ENCODE assay signal across 11 cellular contexts in the genomic region with DNA sequence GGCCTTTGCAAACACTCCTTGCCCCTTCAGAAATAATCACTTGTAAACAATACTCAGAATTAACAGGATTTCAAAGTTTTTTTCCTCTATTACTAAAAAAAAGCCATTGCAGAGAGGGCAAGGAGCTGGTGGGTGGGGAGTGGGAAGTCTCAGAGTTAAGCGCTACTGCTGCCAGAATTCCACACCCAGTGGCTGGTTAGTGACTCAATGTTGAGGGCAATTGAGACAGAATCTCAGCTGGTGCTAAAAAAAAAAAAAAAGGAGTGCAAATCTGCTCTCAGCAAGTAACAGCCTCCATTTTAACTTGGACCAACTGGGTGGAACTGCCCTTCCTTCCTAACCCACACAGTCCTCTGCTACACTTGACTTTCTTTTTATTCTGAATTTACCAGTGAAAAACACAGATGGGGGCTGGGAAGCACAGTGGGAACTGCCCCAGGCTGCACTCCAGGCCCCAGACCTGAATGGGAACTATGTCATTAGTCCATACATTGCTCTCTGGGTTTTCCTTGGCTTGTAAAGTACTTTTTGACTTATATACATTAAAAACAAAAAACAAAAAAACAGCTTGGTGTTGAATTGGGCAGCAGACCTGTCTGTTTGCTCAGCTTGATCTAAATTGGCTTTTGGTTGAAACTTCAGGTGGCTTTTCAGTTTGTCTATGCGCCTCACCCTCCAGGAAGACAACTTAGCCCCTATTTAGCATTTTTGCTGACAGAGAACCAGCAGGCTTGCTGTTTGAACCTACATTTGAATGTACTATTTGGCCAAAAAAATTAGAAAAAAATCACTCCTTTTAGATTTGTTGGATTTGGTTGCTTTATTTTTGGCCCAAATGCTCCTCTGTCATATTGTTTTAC.
A peak's percentile ranks its signal among the peaks of the same experiment; 100 is the strongest.
DNase-seq lines count a peak whose midpoint lies in the region; ATAC-seq and TF ChIP-seq lines count a peak whose summit lies in the region.
"Had no signal": no experiment of that assay in that cellular context is flagged by ENCODE, and none has a peak within 500 bp of the region (broad histone marks: within the 10 kb centered on the region; RNA-seq: fewer than 3 reads in every experiment).

No MANE protein-coding gene starts in this region.

- H3K9me3 ChIP-seq in colonic mucosa (no peaks in the 10 kb centered on the region), vagina (no peaks in the 10 kb centered on the region)
- H3K9me3 ChIP-seq in naive thymus-derived CD4-positive, alpha-beta T cell (ENCODE audit: control insufficient read depth in 2 of 3, low read length in 3 of 3), result no peaks in the 10 kb centered on the region

- peaks cover 16 to 72% (median 57%) of the 10 kb centered on the region in 7 donors for H3K4me1 Mint-ChIP-seq in naive thymus-derived CD4-positive, alpha-beta T cell

- peaks cover 0 to 2% (median 0%) of the 10 kb centered on the region in 11 donors for H3K9me3 Mint-ChIP-seq in naive thymus-derived CD4-positive, alpha-beta T cell
- H3K9me3 Mint-ChIP-seq: activated naive CD4-positive, alpha-beta T cell treated with anti-CD3 and anti-CD28 coated beads for 36 hours; stimulated activated naive CD8-positive, alpha-beta T cell treated with anti-CD3 and anti-CD28 coated beads, Interleukin-15, Interleukin-2, amounts not matched to agents 100 ng/mL and 50 ng/mL, for 24 hours had no signal

- H3K27me3 Mint-ChIP-seq in naive thymus-derived CD4-positive, alpha-beta T cell, result no peaks in the 10 kb centered on the region
- H3K27me3 Mint-ChIP-seq: stimulated activated naive CD8-positive, alpha-beta T cell treated with anti-CD3 and anti-CD28 coated beads, Interleukin-15, Interleukin-2, amounts not matched to agents 100 ng/mL and 50 ng/mL, for 24 hours had no signal

- no peak overlapping the region for H3K9ac ChIP-seq in colonic mucosa (ENCODE audit: low read depth in 2 of 2, low read length in 2 of 2)

- DNase-seq in Daoy (ENCODE audit: low read depth) (peak; percentile 79), NCI-H146 treated with DMSO at 0.1 percent for 48 hours (lab: John Stamatoyannopoulos, UW; ENCODE audit: unreplicated experiment) (peak; percentile 99), colonic mucosa (peak; percentile 34), NCI-H510A (lab: John Stamatoyannopoulos, UW) (no peak), activated gamma-delta T cell (lab: John Stamatoyannopoulos, UW) (no peak), vagina (ENCODE audit: extremely low spot score in 2 of 2) (no peak), cerebellar cortex (ENCODE audit: low spot score) (no peak)
- DNase-seq in naive thymus-derived CD4-positive, alpha-beta T cell, result no peak
- DNase-seq: activated naive CD4-positive, alpha-beta T cell treated with anti-CD3 and anti-CD28 coated beads for 36 hours; NCI-H510A treated with DMSO at 0.1 percent for 48 hours had no signal

- H3K4me1 ChIP-seq in colonic mucosa (no peaks in the 10 kb centered on the region), vagina (peaks cover 11% of the 10 kb centered on the region)
- H3K4me1 ChIP-seq in naive thymus-derived CD4-positive, alpha-beta T cell (ENCODE audit: control insufficient read depth in 2 of 2, insufficient read depth in 2 of 2, low read length in 2 of 2), result peaks cover 9 to 28% of the 10 kb centered on the region in 2 donors

- ATAC-seq in naive thymus-derived CD4-positive, alpha-beta T cell, result peak; percentile 18

- H3K4me3 Mint-ChIP-seq in naive thymus-derived CD4-positive, alpha-beta T cell, result peak overlapping the region in 3 of 10 donors; percentile 7 to 43 (median 8)
- H3K4me3 Mint-ChIP-seq: activated naive CD4-positive, alpha-beta T cell treated with anti-CD3 and anti-CD28 coated beads for 36 hours; stimulated activated naive CD8-positive, alpha-beta T cell treated with anti-CD3 and anti-CD28 coated beads, Interleukin-15, Interleukin-2, amounts not matched to agents 100 ng/mL and 50 ng/mL, for 24 hours had no signal

- H3K36me3 ChIP-seq in colonic mucosa (no peaks in the 10 kb centered on the region), vagina (no peaks in the 10 kb centered on the region)
- no peaks in the 10 kb centered on the region for H3K36me3 ChIP-seq in naive thymus-derived CD4-positive, alpha-beta T cell (ENCODE audit: control insufficient read depth in 2 of 3, insufficient read depth in 3 of 3, low read length in 3 of 3)

- peak overlapping the region in 5 of 9 donors; percentile 7 to 53 (median 48) for H3K27ac Mint-ChIP-seq in naive thymus-derived CD4-positive, alpha-beta T cell
- H3K27ac Mint-ChIP-seq: activated naive CD4-positive, alpha-beta T cell treated with anti-CD3 and anti-CD28 coated beads for 36 hours; stimulated activated naive CD8-positive, alpha-beta T cell treated with anti-CD3 and anti-CD28 coated beads, Interleukin-15, Interleukin-2, amounts not matched to agents 100 ng/mL and 50 ng/mL, for 24 hours had no signal

- TF ChIP-seq POLR2A in vagina (IDR thresholded peaks at IDR 0.05), result no peak

- H3K36me3 Mint-ChIP-seq in naive thymus-derived CD4-positive, alpha-beta T cell, result peaks cover 0 to 6% (median 0%) of the 10 kb centered on the region in 5 donors

- CTCF ChIA-PET in naive thymus-derived CD4-positive, alpha-beta T cell (lab: Charles Lee), result no interaction called here

- H3K4me3 ChIP-seq in colonic mucosa (no peak overlapping the region), vagina (no peak overlapping the region)
- no peak overlapping the region for H3K4me3 ChIP-seq in naive thymus-derived CD4-positive, alpha-beta T cell (ENCODE audit: low read length)

- H3K27me3 ChIP-seq in colonic mucosa (no peaks in the 10 kb centered on the region), vagina (no peaks in the 10 kb centered on the region)
- no peaks in the 10 kb centered on the region for H3K27me3 ChIP-seq in naive thymus-derived CD4-positive, alpha-beta T cell (ENCODE audit: control insufficient read depth in 2 of 2, insufficient read depth in 2 of 2, low read length in 2 of 2)

- POLR2A ChIA-PET in naive thymus-derived CD4-positive, alpha-beta T cell (lab: Charles Lee), result interaction anchor here (0.8 kb wide), 1 partner anchor 34 kb away, joined by 3 read pairs; no protein-coding TSS in a partner anchor

- no peak for TF ChIP-seq CTCF in colonic mucosa (IDR thresholded peaks at IDR 0.05)
- TF ChIP-seq CTCF in vagina (IDR thresholded peaks at IDR 0.05), result no peak

- intact Hi-C loops in colonic mucosa (cut with DNase I) (no loop called here), vagina (cut with DNase I) (no loop called here)
- intact Hi-C loops in naive thymus-derived CD4-positive, alpha-beta T cell (cut with micrococcal nuclease), result loop anchor here in 1 of 2 donors (2.0 to 10.0 kb wide), 5 partner anchors 16 to 830 kb away; no protein-coding TSS in a partner anchor

- H3K27ac ChIP-seq in colonic mucosa (no peak overlapping the region), vagina (no peak overlapping the region)
- H3K27ac ChIP-seq in naive thymus-derived CD4-positive, alpha-beta T cell (ENCODE audit: low read depth, low read length), result no peak overlapping the region

Comparison
In these comparisons a context has a peak if more than half of its experiments do, and no peak if none do; other contexts are left out.
1. DNase-seq: peak in Daoy (single experiment), NCI-H146 treated with DMSO at 0.1 percent for 48 hours (single experiment) and colonic mucosa (single experiment); none in naive thymus-derived CD4-positive, alpha-beta T cell (0 of 9), NCI-H510A (single experiment), activated gamma-delta T cell (single experiment), vagina (0 of 2) and cerebellar cortex (single experiment).